Comparison of ENCODE assay signal across 8 cellular contexts in the genomic region with DNA sequence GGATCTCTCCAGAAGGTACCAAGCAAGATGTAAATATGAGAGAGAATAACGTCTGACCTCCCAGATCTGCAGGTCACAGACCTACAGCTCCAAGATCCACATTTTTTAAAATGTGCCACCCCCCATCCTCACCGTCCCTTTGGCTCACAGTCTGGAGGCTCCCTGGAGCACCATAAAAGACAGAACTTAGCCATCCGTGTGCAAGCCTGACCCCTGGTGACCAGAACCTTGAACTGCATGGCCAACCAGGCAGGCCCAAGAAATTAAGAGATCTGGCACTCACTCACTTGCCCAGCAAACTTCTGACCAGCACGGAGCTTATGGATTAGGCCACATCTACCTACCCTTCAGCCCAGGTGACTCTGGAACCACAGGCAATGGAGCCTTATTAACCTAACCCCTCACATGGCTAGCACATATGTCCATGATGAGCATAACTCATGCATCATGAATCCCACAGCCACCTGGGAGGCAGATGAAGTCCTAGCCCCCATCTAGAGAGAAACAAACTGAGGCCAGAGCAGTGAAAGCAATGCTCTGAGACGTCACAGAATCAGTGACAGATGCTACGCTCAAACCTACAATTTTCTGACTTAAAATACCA.
A peak's percentile ranks its signal among the peaks of the same experiment; 100 is the strongest.
DNase-seq lines count a peak whose midpoint lies in the region; ATAC-seq and TF ChIP-seq lines count a peak whose summit lies in the region.

No MANE protein-coding gene starts in this region.

- peak; percentile 33 for DNase-seq in DMS114 treated with DMSO at 0.1 percent for 48 hours (lab: John Stamatoyannopoulos, UW; ENCODE audit: unreplicated experiment)
- peak; percentile 88 for DNase-seq in Karpas-422
- DNase-seq in SW480 (ENCODE audit: low spot score): peak; percentile 42
- DNase-seq in adrenal gland: peak; percentile 59 to 91 (median 72)
- DNase-seq in left ventricle myocardium inferior: peak; percentile 69
- no peak for DNase-seq in retinal pigment epithelial cell (ENCODE audit: low read depth)

- H3K4me3 ChIP-seq in Karpas-422 (ENCODE audit: low read length): no peak overlapping the region
- no peak overlapping the region for H3K4me3 ChIP-seq in adrenal gland
- H3K4me3 ChIP-seq in left ventricle myocardium inferior: no peak overlapping the region
- H3K4me3 ChIP-seq in retinal pigment epithelial cell (ENCODE audit: low read length): no peak overlapping the region

- ATAC-seq in GM19467 (IDR thresholded peaks at IDR 0.05; ENCODE audit: unreplicated experiment): no peak
- no peak for ATAC-seq in HG02610 (IDR thresholded peaks at IDR 0.05; ENCODE audit: unreplicated experiment)

- H4K20me1 ChIP-seq in Karpas-422 (ENCODE audit: insufficient read depth, low read depth, low read length): no peaks in the 10 kb centered on the region

- TF ChIP-seq CTCF in adrenal gland (IDR thresholded peaks at IDR 0.05) (peak; percentile 86 to 96 (median 92)), left ventricle myocardium inferior (IDR thresholded peaks at IDR 0.05; ENCODE audit: borderline replicate concordance) (peak; percentile 99), retinal pigment epithelial cell (conservative IDR thresholded peaks at IDR 0.05; ENCODE audit: low read depth, low read length) (peak; percentile 98)

- H3K9ac ChIP-seq in Karpas-422 (ENCODE audit: low read length): no peak overlapping the region

- H3K27me3 ChIP-seq in Karpas-422 (ENCODE audit: low read length) (no peaks in the 10 kb centered on the region), adrenal gland (no peaks in the 10 kb centered on the region), left ventricle myocardium inferior (ENCODE audit: low read depth) (peaks cover 18% of the 10 kb centered on the region)

- H3K27ac ChIP-seq in Karpas-422 (ENCODE audit: low read length) (no peak overlapping the region), adrenal gland (no peak overlapping the region), left ventricle myocardium inferior (replicated peaks) (no peak overlapping the region)

- no peak overlapping the region for H3K4me2 ChIP-seq in Karpas-422 (ENCODE audit: low read depth, low read length, poor library complexity, severe bottlenecking)

- no peaks in the 10 kb centered on the region for H3K79me2 ChIP-seq in Karpas-422 (ENCODE audit: low read length)

- H3K4me1 ChIP-seq in Karpas-422 (ENCODE audit: low read length) (peaks cover 33% of the 10 kb centered on the region), adrenal gland (replicated peaks in 1 of 2) (peaks cover 0 to 10% of the 10 kb centered on the region in 2 donors), left ventricle myocardium inferior (no peaks in the 10 kb centered on the region)

- H3K9me3 ChIP-seq in Karpas-422 (ENCODE audit: low read length) (no peaks in the 10 kb centered on the region), adrenal gland (replicated peaks in 1 of 3) (no peaks in the 10 kb centered on the region), left ventricle myocardium inferior (replicated peaks) (no peaks in the 10 kb centered on the region)

- no peaks in the 10 kb centered on the region for H3K36me3 ChIP-seq in Karpas-422 (ENCODE audit: insufficient read depth, low read length)
- no peaks in the 10 kb centered on the region for H3K36me3 ChIP-seq in adrenal gland (replicated peaks in 1 of 2)
- no peaks in the 10 kb centered on the region for H3K36me3 ChIP-seq in left ventricle myocardium inferior

- 20 to 26% (median 24%) methylated on average over 6 of the region's 6 CpGs for WGBS in adrenal gland, 4 donors

- no peak for TF ChIP-seq POLR2A in adrenal gland (IDR thresholded peaks at IDR 0.05)

- intact Hi-C loops in adrenal gland (cut with DNase I) (loop anchor here in 1 of 2 donors (5.0 to 10.0 kb wide), 2 partner anchors 913 to 1011 kb away; no protein-coding TSS in a partner anchor), left ventricle myocardium inferior (cut with micrococcal nuclease) (loop anchor here (5.0 kb wide), 1 partner anchor 1011 kb away; no protein-coding TSS in a partner anchor)

- H2AFZ ChIP-seq in Karpas-422 (ENCODE audit: low read length): no peak overlapping the region

- H3K9me2 ChIP-seq in Karpas-422 (replicated peaks; ENCODE audit: insufficient read depth, low read length): no peaks in the 10 kb centered on the region
